9 cellular contexts compared by ENCODE assay signal in genomic region chr2:48613211-48613610, GRCh38. TPM values are rescaled to one million over a fixed set of nuclear protein-coding genes. Genes with fewer than 3 reads are reported as not detected.
"Had no signal": no experiment of that assay in that cellular context is flagged by ENCODE, and none has a peak within 500 bp of the region (broad histone marks: within the 10 kb centered on the region; RNA-seq: fewer than 3 reads in every experiment).

No MANE protein-coding gene starts in this region.

- H3K36me3 ChIP-seq: HAP-1 had no signal

- H3K4me3 ChIP-seq: GM23248, GM23338, HAP-1 had no signal

- H3K27ac Mint-ChIP-seq: GM23338, H9, HFFc6 had no signal

- H3K4me2 ChIP-seq: GM23338 had no signal

- H3K9me3 ChIP-seq: HAP-1 had no signal

- H3K27ac ChIP-seq: GM23248 had no signal

- H3K4me3 Mint-ChIP-seq: GM23338, H9, HFFc6 had no signal

- DNase-seq: GM23248, GOT3, H7, H9, HCEC 1CT, HFFc6 had no signal

- H3K4me1 ChIP-seq: HAP-1 had no signal

- H2AFZ ChIP-seq: GM23248, GM23338 had no signal

- H3K9ac ChIP-seq: GM23248 had no signal

RNA-seq across cellular contexts. Expression of gene GTF2A1L, which starts 4.4 kb away (rescaled TPM):
- total RNA-seq: H1, H9, HFFc6 had no signal
